In genomic region chr17:49687878-49688491, GRCh38 we compare ENCODE assay signal across 8 cellular contexts. TPM values are rescaled to one million over a fixed set of nuclear protein-coding genes. Genes with fewer than 3 reads are reported as not detected.
A peak's percentile ranks its signal among the peaks of the same experiment; 100 is the strongest.
DNase-seq lines count a peak whose midpoint lies in the region; ATAC-seq and TF ChIP-seq lines count a peak whose summit lies in the region.

No MANE protein-coding gene starts in this region.

- no peaks in the 10 kb centered on the region for H3K36me3 ChIP-seq in CD8-positive, alpha-beta memory T cell (ENCODE audit: insufficient read depth, low read length)
- H3K36me3 ChIP-seq in colonic mucosa = no peaks in the 10 kb centered on the region

- H3K27ac Mint-ChIP-seq in CD8-positive, alpha-beta memory T cell = peak overlapping the region; percentile 50 to 96 (median 92)
- H3K27ac Mint-ChIP-seq in neural crest cell (ENCODE audit: unreplicated experiment) = peak overlapping the region; percentile 0

- CTCF ChIA-PET in CD8-positive, alpha-beta memory T cell (lab: Charles Lee) = interaction anchor here (0.9 to 13.0 kb wide), 8 partner anchors 8 to 131 kb away, joined by 3 to 169 read pairs (median 3); partner anchors contain the start of gene NXPH3

- intact Hi-C loops in colonic mucosa (cut with DNase I) = no loop called here

- peak overlapping the region; percentile 64 to 90 (median 85) for H3K4me3 Mint-ChIP-seq in CD8-positive, alpha-beta memory T cell
- H3K4me3 Mint-ChIP-seq in neural crest cell = no peak overlapping the region

- H3K9ac ChIP-seq in colonic mucosa (ENCODE audit: low read depth in 2 of 2, low read length in 2 of 2) = peak overlapping the region in 1 of 2 donors; percentile 35

- H3K4me1 Mint-ChIP-seq in CD8-positive, alpha-beta memory T cell = peaks cover 33 to 45% (median 35%) of the 10 kb centered on the region in 3 donors
- peaks cover 13% of the 10 kb centered on the region for H3K4me1 Mint-ChIP-seq in neural crest cell

- DNase-seq in CD8-positive, alpha-beta memory T cell = peak in 2 of 5 donors; percentile 36 to 59
- DNase-seq in NOMO-1 treated with dmso at 0.1 percent for 144 hours (lab: John Stamatoyannopoulos, UW; ENCODE audit: unreplicated experiment) (peak; percentile 7), colonic mucosa (no peak), neural crest cell (ENCODE audit: low read depth, low spot score) (no peak), omental fat pad (ENCODE audit: low spot score) (no peak)

- H3K36me3 Mint-ChIP-seq in CD8-positive, alpha-beta memory T cell = peaks cover 2 to 4% (median 3%) of the 10 kb centered on the region in 3 donors
- H3K36me3 Mint-ChIP-seq in neural crest cell (ENCODE audit: low read depth) = no peaks in the 10 kb centered on the region

- no peaks in the 10 kb centered on the region for H3K27me3 Mint-ChIP-seq in CD8-positive, alpha-beta memory T cell
- H3K27me3 Mint-ChIP-seq in neural crest cell (ENCODE audit: low read depth) = peaks cover 6% of the 10 kb centered on the region

- ATAC-seq in omental fat pad (ENCODE audit: low FRiP score) = no peak
- ATAC-seq in HG02763 (IDR thresholded peaks at IDR 0.05; ENCODE audit: unreplicated experiment) = no peak
- no peak for ATAC-seq in GM18870 (IDR thresholded peaks at IDR 0.05; ENCODE audit: unreplicated experiment)
- ATAC-seq in HG02642 (IDR thresholded peaks at IDR 0.05; ENCODE audit: poor library complexity, unreplicated experiment) = no peak

- TF ChIP-seq CTCF in colonic mucosa (IDR thresholded peaks at IDR 0.05) (no peak), neural crest cell (conservative IDR thresholded peaks at IDR 0.05) (no peak), omental fat pad (IDR thresholded peaks at IDR 0.05) (no peak)

- H3K9me3 Mint-ChIP-seq in CD8-positive, alpha-beta memory T cell = no peaks in the 10 kb centered on the region
- H3K9me3 Mint-ChIP-seq in neural crest cell = no peaks in the 10 kb centered on the region

- no peaks in the 10 kb centered on the region for H3K9me3 ChIP-seq in CD8-positive, alpha-beta memory T cell (ENCODE audit: low read length)
- H3K9me3 ChIP-seq in colonic mucosa = no peaks in the 10 kb centered on the region

- peaks cover 34% of the 10 kb centered on the region for H3K4me1 ChIP-seq in CD8-positive, alpha-beta memory T cell (ENCODE audit: insufficient read depth, low read length)
- no peaks in the 10 kb centered on the region for H3K4me1 ChIP-seq in colonic mucosa

- H3K27ac ChIP-seq in CD8-positive, alpha-beta memory T cell (ENCODE audit: low read depth, low read length) = no peak overlapping the region
- peak overlapping the region; percentile 44 for H3K27ac ChIP-seq in colonic mucosa

- H3K27me3 ChIP-seq in CD8-positive, alpha-beta memory T cell (ENCODE audit: insufficient read depth, low read length, poor library complexity, severe bottlenecking) = no peaks in the 10 kb centered on the region
- H3K27me3 ChIP-seq in colonic mucosa = no peaks in the 10 kb centered on the region

- POLR2A ChIA-PET in CD8-positive, alpha-beta memory T cell (lab: Charles Lee) = interaction anchor here (0.6 to 1.2 kb wide), 2 partner anchors 11 to 64 kb away, joined by 3 to 8 read pairs; no protein-coding TSS in a partner anchor

- peak overlapping the region; percentile 77 for H3K4me3 ChIP-seq in CD8-positive, alpha-beta memory T cell (ENCODE audit: low read length)
- H3K4me3 ChIP-seq in colonic mucosa = no peak overlapping the region

RNA-seq across cellular contexts. Expression of gene SPOP, which starts 10.1 kb away (rescaled TPM):
- total RNA-seq in CD8-positive, alpha-beta memory T cell = 10 to 100 TPM; 74.8 to 75.1 TPM
- 101 TPM for polyA plus RNA-seq in CD8-positive, alpha-beta memory T cell
- total RNA-seq in colonic mucosa (10 to 100 TPM; 60.5 to 83.2 TPM), neural crest cell (51.9 and 60.3 TPM in 2 replicates), omental fat pad (10 to 100 TPM; 33.7 to 73.5 (median 50.4) TPM)

RNA-seq across cellular contexts. Expression of gene SLC35B1, which starts 19.8 kb away (rescaled TPM):
- total RNA-seq in CD8-positive, alpha-beta memory T cell = 10 to 100 TPM; 82.8 to 88.9 TPM
- polyA plus RNA-seq in CD8-positive, alpha-beta memory T cell = 34.6 TPM
- total RNA-seq in colonic mucosa (10 to 100 TPM; 43.0 to 73.5 TPM), neural crest cell (78.7 and 89.6 TPM in 2 replicates), omental fat pad (10 to 100 TPM; 30.6 to 47.8 (median 43.3) TPM)
